Comparison of ENCODE assay signal across 10 cellular contexts in genomic region chr3:52408466-52408865, GRCh38. TPM values are rescaled to one million over a fixed set of nuclear protein-coding genes. Genes with fewer than 3 reads are reported as not detected.
DNase-seq lines count a peak whose midpoint lies in the region; ATAC-seq and TF ChIP-seq lines count a peak whose summit lies in the region.
"Had no signal": no experiment of that assay in that cellular context is flagged by ENCODE, and none has a peak within 500 bp of the region (broad histone marks: within the 10 kb centered on the region; RNA-seq: fewer than 3 reads in every experiment).

No MANE protein-coding gene starts in this region.

- H3K27ac Mint-ChIP-seq in CD14-positive monocyte (peak overlapping the region; percentile 22 to 97 (median 94)), neural progenitor cell (no peak overlapping the region)

- H3K27me3 ChIP-seq in dorsolateral prefrontal cortex (no peaks in the 10 kb centered on the region), neural progenitor cell (no peaks in the 10 kb centered on the region)

- no peaks in the 10 kb centered on the region for H4K20me1 ChIP-seq in neural progenitor cell (ENCODE audit: low read depth)

- peak overlapping the region; percentile 96 for H3K9ac ChIP-seq in neural progenitor cell

- TF ChIP-seq CTCF in CD14-positive monocyte (IDR thresholded peaks at IDR 0.05) (no peak), NB4 (IDR thresholded peaks at IDR 0.05; ENCODE audit: low read depth, low read length) (no peak), dorsolateral prefrontal cortex (IDR thresholded peaks at IDR 0.05 in 54 of 56, conservative IDR thresholded peaks at IDR 0.05 in 2 of 56; ENCODE audit: low read depth in 1 of 56, partially characterized antibody in 56 of 56) (no peak), neural progenitor cell (IDR thresholded peaks at IDR 0.05) (no peak)

- ATAC-seq in GM21529 (IDR thresholded peaks at IDR 0.05; ENCODE audit: unreplicated experiment) = no peak

- no peak for TF ChIP-seq POLR2A in NB4 (IDR thresholded peaks at IDR 0.05; ENCODE audit: extremely low read depth, insufficient read length)

- H3K36me3 ChIP-seq in neural progenitor cell = no peaks in the 10 kb centered on the region

- H3K27me3 Mint-ChIP-seq in CD14-positive monocyte (ENCODE audit: low read depth in 3 of 3) (peaks cover 0 to 2% (median 0%) of the 10 kb centered on the region in 3 donors), neural progenitor cell (ENCODE audit: insufficient read depth, low read depth) (peaks cover 8% of the 10 kb centered on the region)

- H2AFZ ChIP-seq in neural progenitor cell (replicated peaks) = no peak overlapping the region

- peaks cover 17% of the 10 kb centered on the region for H3F3A ChIP-seq in neural progenitor cell (ENCODE audit: low read depth)

- peaks cover 7% of the 10 kb centered on the region for H3K4me1 ChIP-seq in neural progenitor cell

- no peak for DNase-seq in CD14-positive monocyte (ENCODE audit: low spot score)
- no peak for DNase-seq in NB4 (ENCODE audit: low read depth)
- DNase-seq in dorsolateral prefrontal cortex = no peak
- DNase-seq in neural progenitor cell (ENCODE audit: low spot score) = no peak
- DNase-seq in NOMO-1 treated with dmso at 0.1 percent for 144 hours (lab: John Stamatoyannopoulos, UW; ENCODE audit: unreplicated experiment) = no peak
- no peak for DNase-seq in cerebellar nuclear complex (lab: John Stamatoyannopoulos, UW)
- DNase-seq in G401 (ENCODE audit: low spot score) = no peak
- DNase-seq: NCI-H510A treated with DMSO at 0.1 percent for 48 hours had no signal

- intact Hi-C loops in CD14-positive monocyte (cut with micrococcal nuclease) = loop anchor here in 1 of 2 donors (10.0 kb wide), 1 partner anchor 124 kb away; the partner anchor contains the start of gene GLYCTK
- intact Hi-C loops in dorsolateral prefrontal cortex (cut with DNase I) = loop anchor here (5.0 kb wide), 2 partner anchors 124 to 279 kb away; partner anchors contain the start of genes GNL3 (in 1 of the 2), NT5DC2 (in 1 of the 2) and PBRM1 (in 1 of the 2)

- H3K4me2 ChIP-seq in neural progenitor cell = peak overlapping the region; percentile 100

- H3K79me2 ChIP-seq in neural progenitor cell (ENCODE audit: low read depth) = peaks cover 24% of the 10 kb centered on the region

- H3K9me3 Mint-ChIP-seq in CD14-positive monocyte = no peaks in the 10 kb centered on the region
- H3K9me3 Mint-ChIP-seq in neural progenitor cell = no peaks in the 10 kb centered on the region

- H3K36me3 Mint-ChIP-seq in CD14-positive monocyte (peaks cover 50 to 52% of the 10 kb centered on the region in 2 donors), neural progenitor cell (peaks cover 15% of the 10 kb centered on the region)

- no peaks in the 10 kb centered on the region for H3K9me3 ChIP-seq in neural progenitor cell (ENCODE audit: low read depth)

- H3K27ac ChIP-seq in dorsolateral prefrontal cortex = peak overlapping the region in 1 of 59 donors; percentile 99
- H3K27ac ChIP-seq in neural progenitor cell = no peak overlapping the region

- H3K4me3 Mint-ChIP-seq in CD14-positive monocyte (no peak overlapping the region), neural progenitor cell (peak overlapping the region; percentile 91)

- peaks cover 39% of the 10 kb centered on the region for H3K4me1 Mint-ChIP-seq in CD14-positive monocyte
- H3K4me1 Mint-ChIP-seq in neural progenitor cell = peaks cover 23% of the 10 kb centered on the region

- in situ Hi-C loops in G401 (cut with HindIII; ENCODE audit: low sequenced_read_pairs) = no loop called here

- H3K4me3 ChIP-seq in NB4 (ENCODE audit: low read depth, low read length) = peak overlapping the region; percentile 80
- peak overlapping the region in 36 of 59 donors; percentile 70 to 100 (median 99) for H3K4me3 ChIP-seq in dorsolateral prefrontal cortex
- H3K4me3 ChIP-seq in neural progenitor cell = peak overlapping the region; percentile 97

RNA-seq across cellular contexts. Expression of gene BAP1, which starts 1.3 kb away (rescaled TPM):
- polyA plus RNA-seq in CD14-positive monocyte = 10 to 100 TPM; 11.2 to 12.9 TPM
- total RNA-seq in dorsolateral prefrontal cortex (100 to 1,000 TPM in 117 of 120 experiments, 10 to 100 TPM in 3; 79.2 to 188 (median 136) TPM), neural progenitor cell (ENCODE audit: low replicate concordance) (55.5 and 102 TPM in 2 replicates)
- 149 and 194 TPM in 2 replicates for total RNA-seq in G401 (2014; rRNA removed; shearing (Covaris generic))

RNA-seq across cellular contexts. Expression of gene PHF7, which starts 2.0 kb away (rescaled TPM):
- polyA plus RNA-seq in CD14-positive monocyte = 1 to 10 TPM; 3.3 to 6.2 TPM
- 10 to 100 TPM in 104 of 120 experiments, 1 to 10 TPM in 16; 5.3 to 27.0 (median 14.3) TPM for total RNA-seq in dorsolateral prefrontal cortex
- total RNA-seq in neural progenitor cell (ENCODE audit: low replicate concordance) = 9.9 and 13.0 TPM in 2 replicates
- 6.7 and 8.3 TPM in 2 replicates for total RNA-seq in G401 (2014; rRNA removed; shearing (Covaris generic))

RNA-seq across cellular contexts. Expression of gene SEMA3G, which starts 36.4 kb away (rescaled TPM):
- not detected for polyA plus RNA-seq in CD14-positive monocyte
- total RNA-seq in dorsolateral prefrontal cortex (10 to 100 TPM in 36 of 120 experiments, 1 to 10 TPM in 84; 1.6 to 23.6 (median 7.0) TPM), neural progenitor cell (ENCODE audit: low replicate concordance) (0.79 and 3.4 TPM in 2 replicates)
- 0.10 and 0.98 TPM in 2 replicates for total RNA-seq in G401 (2014; rRNA removed; shearing (Covaris generic))

RNA-seq across cellular contexts. Expression of gene TNNC1, which starts 45.4 kb away (rescaled TPM):
- polyA plus RNA-seq in CD14-positive monocyte = not detected
- total RNA-seq in dorsolateral prefrontal cortex (1 to 10 TPM in 33 of 120 experiments, under 1 TPM in 16, not detected in 71; 0.62 to 2.9 (median 1.2) TPM), neural progenitor cell (ENCODE audit: low replicate concordance) (0.67 and 5.8 TPM in 2 replicates)
- total RNA-seq in G401 (2014; rRNA removed; shearing (Covaris generic)) = 86.7 and 117 TPM in 2 replicates
- total RNA-seq: pulmonary artery endothelial cell had no signal

RNA-seq across cellular contexts. Expression of gene NISCH, which starts 46.9 kb away (rescaled TPM):
- polyA plus RNA-seq in CD14-positive monocyte = 10 to 100 TPM in 1 of 2 donors, 1 to 10 TPM in 1; 9.7 to 13.1 TPM
- 100 to 1,000 TPM; 146 to 372 (median 259) TPM for total RNA-seq in dorsolateral prefrontal cortex
- total RNA-seq in neural progenitor cell (ENCODE audit: low replicate concordance) = 80.5 and 146 TPM in 2 replicates
- total RNA-seq in G401 (2014; rRNA removed; shearing (Covaris generic)) = 25.5 and 28.9 TPM in 2 replicates
